In genomic region chr3:53845881-53846133, GRCh38 we compare ENCODE assay signal across 9 cellular contexts. TPM values are rescaled to one million over a fixed set of nuclear protein-coding genes. Genes with fewer than 3 reads are reported as not detected.
A peak's percentile ranks its signal among the peaks of the same experiment; 100 is the strongest.
DNase-seq lines count a peak whose midpoint lies in the region; TF ChIP-seq lines count a peak whose summit lies in the region.
"Had no signal": no experiment of that assay in that cellular context is flagged by ENCODE, and none has a peak within 500 bp of the region (broad histone marks: within the 10 kb centered on the region; RNA-seq: fewer than 3 reads in every experiment).

No MANE protein-coding gene starts in this region.

- CTCF ChIA-PET in MCF 10A (lab: Yijun Ruan, JAX): interaction anchor here (0.5 to 1.0 kb wide), 4 partner anchors 20 to 530 kb away, joined by 3 to 6 read pairs (median 4); no protein-coding TSS in a partner anchor

- no peak for TF ChIP-seq CTCF in MCF 10A (IDR thresholded peaks at IDR 0.05; ENCODE audit: unreplicated experiment)
- TF ChIP-seq CTCF in uterus (IDR thresholded peaks at IDR 0.05): peak in 1 of 4 experiments; percentile 1

- 1 to 2% methylated on average over 25 to 26 of the region's 34 CpGs for WGBS in mesodermal cell (ENCODE audit: insufficient coverage in 2 of 2), 2 experiments

- H3K4me1 Mint-ChIP-seq in activated naive CD4-positive, alpha-beta T cell treated with anti-CD3 and anti-CD28 coated beads, Interleukin-2, amount 50 U/mL, for 24 hours: peaks cover 5% of the 10 kb centered on the region
- no peaks in the 10 kb centered on the region for H3K4me1 Mint-ChIP-seq in MCF 10A (ENCODE audit: insufficient read depth, unreplicated experiment)
- H3K4me1 Mint-ChIP-seq: natural killer cell had no signal

- no peaks in the 10 kb centered on the region for H3K9me3 Mint-ChIP-seq in activated naive CD4-positive, alpha-beta T cell treated with anti-CD3 and anti-CD28 coated beads, Interleukin-2, amount 50 U/mL, for 24 hours
- H3K9me3 Mint-ChIP-seq in MCF 10A (ENCODE audit: unreplicated experiment): no peaks in the 10 kb centered on the region
- H3K9me3 Mint-ChIP-seq: natural killer cell had no signal

- H3K27ac ChIP-seq in mesodermal cell (ENCODE audit: low read depth, low read length, severe bottlenecking) (no peak overlapping the region), uterus (peak overlapping the region; percentile 59 to 87)

- H3K27me3 ChIP-seq in uterus: no peaks in the 10 kb centered on the region

- H3K9me3 ChIP-seq in mesodermal cell (ENCODE audit: control insufficient read depth, low read length): no peaks in the 10 kb centered on the region
- H3K9me3 ChIP-seq in uterus: no peaks in the 10 kb centered on the region

- intact Hi-C loops in MCF 10A (cut with micrococcal nuclease) (no loop called here), uterus (cut with DNase I; ENCODE audit: low total_unique reads) (no loop called here)

- BruUV-seq in MCF 10A (replicated peaks; lab: Mats Ljungman, UMichigan): no TSS peak

- TF ChIP-seq POLR2A in uterus (IDR thresholded peaks at IDR 0.05): no peak

- POLR2A ChIA-PET in MCF 10A (lab: Yijun Ruan, JAX): interaction anchor here (0.8 kb wide), 1 partner anchor 46 kb away, joined by 4 read pairs; the partner anchor contains the start of gene SELENOK

- DNase-seq in activated naive CD4-positive, alpha-beta T cell (lab: John Stamatoyannopoulos, UW): no peak
- DNase-seq in MCF 10A (ENCODE audit: unreplicated experiment): no peak
- no peak for DNase-seq in uterus
- no peak for DNase-seq in SKM-1 treated with dmso at 0.1 percent for 144 hours (lab: John Stamatoyannopoulos, UW; ENCODE audit: unreplicated experiment)
- DNase-seq in AG08395 (ENCODE audit: low spot score): no peak
- DNase-seq in HCEC 1CT: no peak
- DNase-seq: natural killer cell had no signal

- no peaks in the 10 kb centered on the region for H3K36me3 Mint-ChIP-seq in activated naive CD4-positive, alpha-beta T cell treated with anti-CD3 and anti-CD28 coated beads, Interleukin-2, amount 50 U/mL, for 24 hours
- no peaks in the 10 kb centered on the region for H3K36me3 Mint-ChIP-seq in MCF 10A (ENCODE audit: insufficient read depth, unreplicated experiment)
- H3K36me3 Mint-ChIP-seq: natural killer cell had no signal

- H3K4me3 ChIP-seq in mesodermal cell (ENCODE audit: extremely low read depth, insufficient read depth, low read length, poor library complexity, severe bottlenecking): peak overlapping the region; percentile 50
- peak overlapping the region; percentile 24 to 71 for H3K4me3 ChIP-seq in uterus

- H3K27me3 Mint-ChIP-seq in activated naive CD4-positive, alpha-beta T cell treated with anti-CD3 and anti-CD28 coated beads, Interleukin-2, amount 50 U/mL, for 24 hours: peaks cover 37% of the 10 kb centered on the region
- H3K27me3 Mint-ChIP-seq in MCF 10A (ENCODE audit: insufficient read depth, unreplicated experiment): no peaks in the 10 kb centered on the region

- no peaks in the 10 kb centered on the region for H3K4me1 ChIP-seq in mesodermal cell (ENCODE audit: control insufficient read depth, insufficient read depth, low read length, poor library complexity, severe bottlenecking)
- H3K4me1 ChIP-seq in uterus: peaks cover 0 to 3% of the 10 kb centered on the region in 2 donors

- no peak overlapping the region for H3K27ac Mint-ChIP-seq in activated naive CD4-positive, alpha-beta T cell treated with anti-CD3 and anti-CD28 coated beads, Interleukin-2, amount 50 U/mL, for 24 hours
- no peak overlapping the region for H3K27ac Mint-ChIP-seq in MCF 10A (ENCODE audit: low read depth, unreplicated experiment)
- H3K27ac Mint-ChIP-seq: natural killer cell had no signal

- H3K36me3 ChIP-seq in mesodermal cell (ENCODE audit: control insufficient read depth, insufficient read depth, low read length) (no peaks in the 10 kb centered on the region), uterus (no peaks in the 10 kb centered on the region)

- peak overlapping the region; percentile 44 for H3K4me3 Mint-ChIP-seq in activated naive CD4-positive, alpha-beta T cell treated with anti-CD3 and anti-CD28 coated beads, Interleukin-2, amount 50 U/mL, for 24 hours
- peak overlapping the region; percentile 61 for H3K4me3 Mint-ChIP-seq in MCF 10A (ENCODE audit: unreplicated experiment)

RNA-seq across cellular contexts. Expression of gene CHDH, which starts 0.4 kb away (rescaled TPM):
- total RNA-seq in MCF 10A (2022) (0.49 and 0.56 TPM in 2 replicates), uterus (1 to 10 TPM; 1.8 to 9.1 (median 4.2) TPM)
- 1.1 TPM for polyA plus RNA-seq in mesodermal cell (2013, experiment 1 of 2)
- polyA plus RNA-seq in mesodermal cell (2013, experiment 2 of 2): 0.81 TPM

RNA-seq across cellular contexts. Expression of gene IL17RB, which starts 0.6 kb away (rescaled TPM):
- total RNA-seq in MCF 10A (2022): 0.19 and 0.42 TPM in 2 replicates
- 1.2 TPM for polyA plus RNA-seq in mesodermal cell (2013, experiment 1 of 2)
- polyA plus RNA-seq in mesodermal cell (2013, experiment 2 of 2): 0.71 TPM
- 1 to 10 TPM in 3 of 4 donors, not detected in 1; 1.3 to 4.6 (median 2.8) TPM for total RNA-seq in uterus

RNA-seq across cellular contexts. Expression of gene ACTR8, which starts 36.1 kb away (rescaled TPM):
- total RNA-seq in MCF 10A (2022) (27.7 and 37.1 TPM in 2 replicates), uterus (10 to 100 TPM; 23.2 to 56.8 (median 31.6) TPM)
- 40.4 TPM for polyA plus RNA-seq in mesodermal cell (2013, experiment 1 of 2)
- 34.1 TPM for polyA plus RNA-seq in mesodermal cell (2013, experiment 2 of 2)

RNA-seq across cellular contexts. Expression of gene SELENOK, which starts 45.9 kb away (rescaled TPM):
- total RNA-seq in MCF 10A (2022) (55.6 and 66.4 TPM in 2 replicates), uterus (100 to 1,000 TPM in 1 of 4 donors, 10 to 100 TPM in 3; 15.3 to 132 (median 54.0) TPM)
- 90.8 TPM for polyA plus RNA-seq in mesodermal cell (2013, experiment 1 of 2)
- polyA plus RNA-seq in mesodermal cell (2013, experiment 2 of 2): 83.7 TPM
